Comparison of ENCODE assay signal across 8 cellular contexts in genomic region chr16:28974437-28975157, GRCh38. TPM values are rescaled to one million over a fixed set of nuclear protein-coding genes. Genes with fewer than 3 reads are reported as not detected.
DNase-seq lines count a peak whose midpoint lies in the region; ATAC-seq, FAIRE-seq and TF ChIP-seq lines count a peak whose summit lies in the region.

A gene with protein sequence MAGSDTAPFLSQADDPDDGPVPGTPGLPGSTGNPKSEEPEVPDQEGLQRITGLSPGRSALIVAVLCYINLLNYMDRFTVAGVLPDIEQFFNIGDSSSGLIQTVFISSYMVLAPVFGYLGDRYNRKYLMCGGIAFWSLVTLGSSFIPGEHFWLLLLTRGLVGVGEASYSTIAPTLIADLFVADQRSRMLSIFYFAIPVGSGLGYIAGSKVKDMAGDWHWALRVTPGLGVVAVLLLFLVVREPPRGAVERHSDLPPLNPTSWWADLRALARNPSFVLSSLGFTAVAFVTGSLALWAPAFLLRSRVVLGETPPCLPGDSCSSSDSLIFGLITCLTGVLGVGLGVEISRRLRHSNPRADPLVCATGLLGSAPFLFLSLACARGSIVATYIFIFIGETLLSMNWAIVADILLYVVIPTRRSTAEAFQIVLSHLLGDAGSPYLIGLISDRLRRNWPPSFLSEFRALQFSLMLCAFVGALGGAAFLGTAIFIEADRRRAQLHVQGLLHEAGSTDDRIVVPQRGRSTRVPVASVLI (plus strand): TSS chr16:28974778. CDS start chr16:28975152, 374 bp downstream.

- H3K9ac ChIP-seq in PC-3 (ENCODE audit: low read length) = peak within 1 kb of the TSS; percentile 74

- TF ChIP-seq CTCF in D721Med (IDR thresholded peaks at IDR 0.05; ENCODE audit: insufficient read depth, missing control alignments) = no peak
- no peak for TF ChIP-seq CTCF in PC-3 (conservative IDR thresholded peaks at IDR 0.05; ENCODE audit: low read depth, low read length)
- no peak for TF ChIP-seq CTCF in epithelial cell of proximal tubule (conservative IDR thresholded peaks at IDR 0.05; ENCODE audit: low read depth, low read length)

- H3K36me3 ChIP-seq in PC-3 (ENCODE audit: low read depth, low read length) = no peaks in the 10 kb centered on the region

- intact Hi-C loops in PC-3 (cut with micrococcal nuclease) = no loop called here

- H3K4me2 ChIP-seq in PC-3 (ENCODE audit: low read length) = peak within 1 kb of the TSS; percentile 83

- no peak for TF ChIP-seq RAD21 in Ishikawa (IDR thresholded peaks at IDR 0.05; ENCODE audit: low read depth)

- DNase-seq in D721Med (ENCODE audit: insufficient read length, low spot score) (peak; percentile 97), PC-3 (peak; percentile 89), activated T-cell treated with anti-CD3 and anti-CD28 coated beads for 48 hours (ENCODE audit: low read depth) (peak; percentile 93), epithelial cell of proximal tubule (ENCODE audit: low read depth) (peak; percentile 67), mucosa of gallbladder (ENCODE audit: low spot score) (peak; percentile 98)
- DNase-seq in stimulated activated CD8-positive, alpha-beta memory T cell treated with anti-CD3 and anti-CD28 coated beads, Interleukin-4, amount 100 ng/mL, for 4 hours (ENCODE audit: low read depth in 2 of 2, low spot score in 1 of 2) = peak; percentile 82 to 88

- CTCF ChIA-PET in PC-3 (lab: Charles Lee) = no interaction called here

- no peak for FAIRE-seq in D721Med (lab: Jason Lieb, UNC)

- peaks cover 9% of the 10 kb centered on the region for H3K79me2 ChIP-seq in PC-3 (ENCODE audit: low read length)

- H3K9me2 ChIP-seq in PC-3 (replicated peaks; ENCODE audit: low read length) = no peaks in the 10 kb centered on the region

- no peak for TF ChIP-seq EP300 in Ishikawa (IDR thresholded peaks at IDR 0.05; ENCODE audit: borderline replicate concordance)

- no peaks in the 10 kb centered on the region for H3F3A ChIP-seq in PC-3 (ENCODE audit: low read length, unreplicated experiment)

- H3K27me3 ChIP-seq in PC-3 (ENCODE audit: low read length) = no peaks in the 10 kb centered on the region

- peak within 1 kb of the TSS; percentile 96 for H3K4me3 ChIP-seq in PC-3 (ENCODE audit: low read length)
- H3K4me3 ChIP-seq in epithelial cell of proximal tubule (ENCODE audit: low read depth, low read length) = peak within 1 kb of the TSS; percentile 98

- H2AFZ ChIP-seq in PC-3 (ENCODE audit: low read length) = peak within 1 kb of the TSS; percentile 89

- H3K27ac ChIP-seq in PC-3 (ENCODE audit: low read length) = peak within 1 kb of the TSS; percentile 42

- ATAC-seq in GM21529 (IDR thresholded peaks at IDR 0.05; ENCODE audit: unreplicated experiment) (peak; percentile 82), PC-3 (peak; percentile 74)

- no peaks in the 10 kb centered on the region for H3K9me3 ChIP-seq in PC-3 (ENCODE audit: low read length)

- no peaks in the 10 kb centered on the region; the same call in 1 of the 2 replicates for H3K4me1 ChIP-seq in PC-3 (ENCODE audit: insufficient read depth, low read length)

- no TSS peak for BruUV-seq in PC-3 (replicated peaks; lab: Mats Ljungman, UMichigan)

- POLR2A ChIA-PET in PC-3 (lab: Charles Lee; ENCODE audit: unreplicated experiment) = interaction anchor here (0.6 kb wide), 1 partner anchor 152 kb away, joined by 4 read pairs; the partner anchor contains the start of gene ATXN2L

- H4K20me1 ChIP-seq in PC-3 (ENCODE audit: low read length) = no peaks in the 10 kb centered on the region

TF ChIP-seq in Ishikawa, 13 proteins besides CTCF, POLR2A, EP300 and RAD21:
- TF ChIP-seq CEBPB (IDR thresholded peaks at IDR 0.05) = no peak; the same call in 1 of the 2 replicates
- TF ChIP-seq TAF1 (IDR thresholded peaks at IDR 0.05; ENCODE audit: low read depth) = peak; percentile 95
- TF ChIP-seq TEAD4 (IDR thresholded peaks at IDR 0.05) = no peak
- no peak; the same call in 1 of the 2 replicates for TF ChIP-seq EGR1 (IDR thresholded peaks at IDR 0.05)
- TF ChIP-seq FOXM1 (IDR thresholded peaks at IDR 0.05; ENCODE audit: borderline replicate concordance, low read depth) = no peak
- peak; percentile 25; the same call in 1 of the 2 replicates for TF ChIP-seq NFIC (IDR thresholded peaks at IDR 0.05)
- no peak for TF ChIP-seq CREB1 (IDR thresholded peaks at IDR 0.05; ENCODE audit: low read depth)
- peak; percentile 99 for TF ChIP-seq YY1 (IDR thresholded peaks at IDR 0.05; ENCODE audit: low read depth)
- no peak; the same call in 1 of the 2 replicates for TF ChIP-seq ZBTB7A (IDR thresholded peaks at IDR 0.05; ENCODE audit: low read depth)
- TF ChIP-seq MAX (IDR thresholded peaks at IDR 0.05) = peak; percentile 91
- TF ChIP-seq TCF12 (IDR thresholded peaks at IDR 0.05; ENCODE audit: low read depth) = peak; percentile 79; the same call in 1 of the 2 replicates
- TF ChIP-seq, protein P1, sequence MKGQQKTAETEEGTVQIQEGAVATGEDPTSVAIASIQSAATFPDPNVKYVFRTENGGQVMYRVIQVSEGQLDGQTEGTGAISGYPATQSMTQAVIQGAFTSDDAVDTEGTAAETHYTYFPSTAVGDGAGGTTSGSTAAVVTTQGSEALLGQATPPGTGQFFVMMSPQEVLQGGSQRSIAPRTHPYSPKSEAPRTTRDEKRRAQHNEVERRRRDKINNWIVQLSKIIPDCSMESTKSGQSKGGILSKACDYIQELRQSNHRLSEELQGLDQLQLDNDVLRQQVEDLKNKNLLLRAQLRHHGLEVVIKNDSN (IDR thresholded peaks at IDR 0.05) = peak; percentile 99
- TF ChIP-seq, protein P2, sequence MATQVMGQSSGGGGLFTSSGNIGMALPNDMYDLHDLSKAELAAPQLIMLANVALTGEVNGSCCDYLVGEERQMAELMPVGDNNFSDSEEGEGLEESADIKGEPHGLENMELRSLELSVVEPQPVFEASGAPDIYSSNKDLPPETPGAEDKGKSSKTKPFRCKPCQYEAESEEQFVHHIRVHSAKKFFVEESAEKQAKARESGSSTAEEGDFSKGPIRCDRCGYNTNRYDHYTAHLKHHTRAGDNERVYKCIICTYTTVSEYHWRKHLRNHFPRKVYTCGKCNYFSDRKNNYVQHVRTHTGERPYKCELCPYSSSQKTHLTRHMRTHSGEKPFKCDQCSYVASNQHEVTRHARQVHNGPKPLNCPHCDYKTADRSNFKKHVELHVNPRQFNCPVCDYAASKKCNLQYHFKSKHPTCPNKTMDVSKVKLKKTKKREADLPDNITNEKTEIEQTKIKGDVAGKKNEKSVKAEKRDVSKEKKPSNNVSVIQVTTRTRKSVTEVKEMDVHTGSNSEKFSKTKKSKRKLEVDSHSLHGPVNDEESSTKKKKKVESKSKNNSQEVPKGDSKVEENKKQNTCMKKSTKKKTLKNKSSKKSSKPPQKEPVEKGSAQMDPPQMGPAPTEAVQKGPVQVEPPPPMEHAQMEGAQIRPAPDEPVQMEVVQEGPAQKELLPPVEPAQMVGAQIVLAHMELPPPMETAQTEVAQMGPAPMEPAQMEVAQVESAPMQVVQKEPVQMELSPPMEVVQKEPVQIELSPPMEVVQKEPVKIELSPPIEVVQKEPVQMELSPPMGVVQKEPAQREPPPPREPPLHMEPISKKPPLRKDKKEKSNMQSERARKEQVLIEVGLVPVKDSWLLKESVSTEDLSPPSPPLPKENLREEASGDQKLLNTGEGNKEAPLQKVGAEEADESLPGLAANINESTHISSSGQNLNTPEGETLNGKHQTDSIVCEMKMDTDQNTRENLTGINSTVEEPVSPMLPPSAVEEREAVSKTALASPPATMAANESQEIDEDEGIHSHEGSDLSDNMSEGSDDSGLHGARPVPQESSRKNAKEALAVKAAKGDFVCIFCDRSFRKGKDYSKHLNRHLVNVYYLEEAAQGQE (IDR thresholded peaks at IDR 0.05; ENCODE audit: low read depth) = no peak

RNA-seq across cellular contexts. Expression of the gene that starts here (rescaled TPM):
- total RNA-seq in PC-3 (2014; rRNA removed) = 44.8 and 50.6 TPM in 2 replicates
- 51.7 and 58.1 TPM in 2 replicates for total RNA-seq in epithelial cell of proximal tubule
- 39.8 TPM for total RNA-seq in mucosa of gallbladder

Comparison
In these comparisons a context has a peak if more than half of its experiments do, and no peak if none do; other contexts are left out.
1. Peak in every context shown above with its lines: DNase-seq, ATAC-seq, H3K4me3 ChIP-seq and H3K27ac ChIP-seq.